1 cellular context compared by ENCODE assay signal in genomic region chr6:112882381-112882780, GRCh38.
TF ChIP-seq lines count a peak whose summit lies in the region.

No MANE protein-coding gene starts in this region.

TF ChIP-seq in IMR-90, 13 proteins besides CTCF, POLR2A, EP300 and RAD21:
- TF ChIP-seq MAZ (IDR thresholded peaks at IDR 0.05; ENCODE audit: borderline replicate concordance, low read depth, low read length) (no peak), CEBPB (IDR thresholded peaks at IDR 0.05; ENCODE audit: low read depth, low read length) (no peak), NFE2L2 (IDR thresholded peaks at IDR 0.05; ENCODE audit: low read depth, low read length) (no peak), ELK1 (IDR thresholded peaks at IDR 0.05; ENCODE audit: borderline replicate concordance, low read depth, low read length) (no peak), CHD1 (IDR thresholded peaks at IDR 0.05; ENCODE audit: low read depth, low read length) (no peak), MAFK (IDR thresholded peaks at IDR 0.05; ENCODE audit: low read depth, low read length) (no peak), MXI1 (IDR thresholded peaks at IDR 0.05; ENCODE audit: borderline replicate concordance, low read depth, low read length) (no peak), USF2 (IDR thresholded peaks at IDR 0.05; ENCODE audit: low read depth, low read length) (no peak), SMC3 (IDR thresholded peaks at IDR 0.05; ENCODE audit: low read depth, low read length) (no peak), RCOR1 (IDR thresholded peaks at IDR 0.05; ENCODE audit: insufficient replicate concordance, low read length) (no peak), RFX5 (IDR thresholded peaks at IDR 0.05; ENCODE audit: low read depth, low read length) (no peak), FOS (IDR thresholded peaks at IDR 0.05; ENCODE audit: low read depth, low read length) (no peak)
TF ChIP-seq in IMR-90: peak in this region for 0.
